22 cellular contexts compared by ENCODE assay signal in genomic region chr17:78802008-78802407, GRCh38.
"Had no signal": no experiment of that assay in that cellular context is flagged by ENCODE, and none has a peak within 500 bp of the region (broad histone marks: within the 10 kb centered on the region; RNA-seq: fewer than 3 reads in every experiment).

No MANE protein-coding gene starts in this region.

- H3K4me1 Mint-ChIP-seq: neural progenitor cell had no signal

- H3K4me3 Mint-ChIP-seq: dendritic cell treated with granulocyte-macrophage colony-stimulating factor and Interleukin-4, amounts not matched to agents 40 ng/mL and 50 ng/mL, for 4 days; neural progenitor cell; stimulated activated naive CD8-positive, alpha-beta T cell treated with anti-CD3 and anti-CD28 coated beads, Interleukin-15, Interleukin-2, amounts not matched to agents 100 ng/mL and 50 ng/mL, for 24 hours had no signal

- H2AFZ ChIP-seq: neural progenitor cell had no signal

- H3K36me3 ChIP-seq: neural progenitor cell had no signal

- ATAC-seq: body of pancreas; foreskin keratinocyte; left lung; naive thymus-derived CD8-positive, alpha-beta T cell had no signal

- H3K4me2 ChIP-seq: neural progenitor cell had no signal

- H3K9me3 Mint-ChIP-seq: dendritic cell treated with granulocyte-macrophage colony-stimulating factor and Interleukin-4, amounts not matched to agents 40 ng/mL and 50 ng/mL, for 4 days; immature natural killer cell; naive thymus-derived CD8-positive, alpha-beta T cell; neural progenitor cell; stimulated activated naive CD8-positive, alpha-beta T cell treated with anti-CD3 and anti-CD28 coated beads, Interleukin-15, Interleukin-2, amounts not matched to agents 100 ng/mL and 50 ng/mL, for 24 hours had no signal

- H3K9ac ChIP-seq: neural progenitor cell had no signal

- H3K27ac Mint-ChIP-seq: dendritic cell treated with granulocyte-macrophage colony-stimulating factor and Interleukin-4, amounts not matched to agents 40 ng/mL and 50 ng/mL, for 4 days; neural progenitor cell; progenitor cell of endocrine pancreas had no signal

- H3K4me3 ChIP-seq: body of pancreas, cardiac muscle cell, left lung, neural progenitor cell, right atrium auricular region, tibial nerve had no signal

- H3K27me3 ChIP-seq: body of pancreas, cardiac muscle cell, foreskin keratinocyte, left lung, neural progenitor cell, right atrium auricular region, tibial nerve had no signal

- H3K9me3 ChIP-seq: body of pancreas, left lung, right atrium auricular region, tibial nerve had no signal

- H3K27ac ChIP-seq: body of pancreas, cardiac muscle cell, foreskin keratinocyte, left lung, neural progenitor cell, right atrium auricular region had no signal

- H3K4me1 ChIP-seq: body of pancreas, neural progenitor cell had no signal

- DNase-seq: activated CD4-positive, alpha-beta T cell treated with anti-CD3 and anti-CD28 coated beads, Interleukin-2, amount 50 U/mL, for 4 hours; activated gamma-delta T cell treated with Interleukin-2 at 50 U/mL for 16 hours; activated T-cell treated with anti-CD3 and anti-CD28 coated beads for 4 hours; anterior cingulate cortex; body of pancreas; effector CD4-positive, alpha-beta T cell; erythroblast; foreskin keratinocyte; immature natural killer cell; kidney glomerular epithelial cell; left lung; naive thymus-derived CD8-positive, alpha-beta T cell; stimulated activated CD4-positive, alpha-beta T cell treated with anti-CD3 and anti-CD28 coated beads, Interleukin-4, amount 100 ng/mL, for 24 hours; T-helper 1 cell; T-helper 9 cell had no signal

- H3K27me3 Mint-ChIP-seq: dendritic cell treated with granulocyte-macrophage colony-stimulating factor and Interleukin-4, amounts not matched to agents 40 ng/mL and 50 ng/mL, for 4 days; naive thymus-derived CD8-positive, alpha-beta T cell; progenitor cell of endocrine pancreas; stimulated activated naive CD8-positive, alpha-beta T cell treated with anti-CD3 and anti-CD28 coated beads, Interleukin-15, Interleukin-2, amounts not matched to agents 100 ng/mL and 50 ng/mL, for 24 hours had no signal
